In genomic region chr16:71883849-71884638, GRCh38 we compare ENCODE assay signal across 8 cellular contexts. TPM values are rescaled to one million over a fixed set of nuclear protein-coding genes. Genes with fewer than 3 reads are reported as not detected.
A peak's percentile ranks its signal among the peaks of the same experiment; 100 is the strongest.
DNase-seq lines count a peak whose midpoint lies in the region; ATAC-seq, FAIRE-seq and TF ChIP-seq lines count a peak whose summit lies in the region.

ZNF821 (minus strand) TSS chr16:71884182; CDS start chr16:71879946, 4,236 bp downstream.

- peak; percentile 71 to 75 for DNase-seq in NCI-H2081 (lab: John Stamatoyannopoulos, UW)
- no peak for DNase-seq in NCI-H2081 treated with DMSO at 0.1 percent for 48 hours (lab: John Stamatoyannopoulos, UW)
- DNase-seq in NCI-H2171 treated with DMSO at 0.1 percent for 48 hours (lab: John Stamatoyannopoulos, UW): peak; percentile 76
- peak; percentile 46 for DNase-seq in activated CD4-positive, CD25-positive, alpha-beta regulatory T cell treated with anti-CD3 and anti-CD28 coated beads, Interleukin-2, amount 50 U/mL, for 16 hours (ENCODE audit: low read depth, low spot score)
- peak; percentile 70 to 74 for DNase-seq in central memory CD8-positive, alpha-beta T cell (ENCODE audit: low spot score in 2 of 2)
- no peak for DNase-seq in keratinocyte (ENCODE audit: low read depth, low spot score)
- peak; percentile 53 to 70 (median 62) for DNase-seq in stimulated activated CD4-positive, alpha-beta T cell treated with anti-CD3 and anti-CD28 coated beads, Interleukin-12 subunit alpha, Interleukin-12 subunit beta, amount 100 ng/mL, for 48 hours (ENCODE audit: low read depth in 2 of 3, low spot score in 1 of 3)

- peaks cover 54% of the 10 kb centered on the region for H3K4me1 Mint-ChIP-seq in central memory CD8-positive, alpha-beta T cell

- H3K9ac ChIP-seq in keratinocyte (ENCODE audit: control insufficient read depth, extremely low read depth, insufficient read depth, low read length): peak within 1 kb of the TSS; percentile 75

- H3K4me2 ChIP-seq in keratinocyte (ENCODE audit: control insufficient read depth, extremely low read depth, insufficient read depth, low read depth, low read length): peak within 1 kb of the TSS; percentile 98

- no peaks in the 10 kb centered on the region for H3K27me3 Mint-ChIP-seq in central memory CD8-positive, alpha-beta T cell

- no peaks in the 10 kb centered on the region for H3K9me1 ChIP-seq in keratinocyte (ENCODE audit: control insufficient read depth, extremely low read depth, insufficient read depth, low read length)

- no peaks in the 10 kb centered on the region for H3K9me3 Mint-ChIP-seq in central memory CD8-positive, alpha-beta T cell

- peak within 1 kb of the TSS; percentile 97 for H2AFZ ChIP-seq in keratinocyte (ENCODE audit: control insufficient read depth, low read length)

- no peaks in the 10 kb centered on the region for H3K27me3 ChIP-seq in keratinocyte (ENCODE audit: control insufficient read depth, extremely low read depth, insufficient read depth, low read length)

- peak within 1 kb of the TSS; percentile 74 to 88 (median 87) for H3K4me3 ChIP-seq in keratinocyte (ENCODE audit: control insufficient read depth in 2 of 3, extremely low read depth in 1 of 3, insufficient read depth in 2 of 3, low read depth in 1 of 3, low read length in 3 of 3)

- H3K4me3 Mint-ChIP-seq in central memory CD8-positive, alpha-beta T cell: peak within 1 kb of the TSS; percentile 96

- dilution Hi-C loops in keratinocyte (cut with MboI; ENCODE audit: extremely low pct_ligation_motif_present, low sequenced_read_pairs): no loop called here

- TF ChIP-seq CTCF in keratinocyte (optimal IDR thresholded peaks at IDR 0.05 in 1 of 3, IDR thresholded peaks at IDR 0.05 in 1 of 3, conservative IDR thresholded peaks at IDR 0.05 in 1 of 3; ENCODE audit: extremely low read depth in 1 of 3, insufficient read depth in 2 of 3, low read length in 3 of 3): peak in 2 of 3 experiments; percentile 20

- no peaks in the 10 kb centered on the region for H3K36me3 ChIP-seq in keratinocyte (ENCODE audit: control insufficient read depth in 2 of 2, extremely low read depth in 1 of 2, insufficient read depth in 2 of 2, low read length in 2 of 2)

- H3K27ac Mint-ChIP-seq in central memory CD8-positive, alpha-beta T cell (ENCODE audit: low read depth): peak within 1 kb of the TSS; percentile 95

- no peaks in the 10 kb centered on the region for H4K20me1 ChIP-seq in keratinocyte (ENCODE audit: control insufficient read depth, extremely low read depth, insufficient read depth, low read length)

- peak within 1 kb of the TSS; percentile 49 for H3K27ac ChIP-seq in keratinocyte (ENCODE audit: control insufficient read depth, insufficient read depth, low read length)

- peaks cover 20% of the 10 kb centered on the region for H3K36me3 Mint-ChIP-seq in central memory CD8-positive, alpha-beta T cell (ENCODE audit: insufficient read depth)

- H3K4me1 ChIP-seq in keratinocyte (ENCODE audit: control insufficient read depth, extremely low read depth, insufficient read depth, low read length): peaks cover 12% of the 10 kb centered on the region

- no peaks in the 10 kb centered on the region for H3K9me3 ChIP-seq in keratinocyte (ENCODE audit: control insufficient read depth, low read depth, low read length)

- FAIRE-seq in keratinocyte (lab: Jason Lieb, UNC): no peak

- H3K79me2 ChIP-seq in keratinocyte (ENCODE audit: control insufficient read depth, insufficient read depth, low read length): no peaks in the 10 kb centered on the region

- peak; percentile 50 for ATAC-seq in HG02938 (IDR thresholded peaks at IDR 0.05; ENCODE audit: unreplicated experiment)
- peak; percentile 55 for ATAC-seq in central memory CD8-positive, alpha-beta T cell (replicated peaks; ENCODE audit: extremely low read depth, poor library complexity, severe bottlenecking)

RNA-seq across cellular contexts. Expression of gene ZNF821, which starts in this region (rescaled TPM):
- 2.9 to 4.2 TPM (median 3.1 TPM) in 3 replicates for polyA plus RNA-seq in keratinocyte
- 5.1 TPM for polyA plus RNA-seq in keratinocyte (2011; ENCODE audit: low read depth)
- polyA plus RNA-seq in keratinocyte (2011; cell fraction: cytosol; rRNA removed): 2.8 TPM in 2 replicates
- 4.8 TPM in 2 replicates for polyA plus RNA-seq in keratinocyte (2011; cell fraction: nucleus; rRNA removed)
- 2.8 and 4.2 TPM in 2 replicates for polyA plus RNA-seq in keratinocyte (2012; ENCODE audit: low replicate concordance)
- polyA minus RNA-seq in keratinocyte: 2.9 to 5.3 TPM (median 4.1 TPM) in 3 replicates
- not detected for polyA minus RNA-seq in keratinocyte (2011; cell fraction: cytosol; rRNA and poly(A)+ RNA removed)
- 1.4 and 2.2 TPM in 2 replicates for polyA minus RNA-seq in keratinocyte (2011; cell fraction: nucleus; rRNA and poly(A)+ RNA removed)

Comparison
In these comparisons a context has a peak if more than half of its experiments do, and no peak if none do; other contexts are left out.
1. DNase-seq: peak in NCI-H2081 (2 of 2), NCI-H2171 treated with DMSO at 0.1 percent for 48 hours (single experiment), activated CD4-positive, CD25-positive, alpha-beta regulatory T cell treated with anti-CD3 and anti-CD28 coated beads, Interleukin-2, amount 50 U/mL, for 16 hours (single experiment), central memory CD8-positive, alpha-beta T cell (2 of 2) and stimulated activated CD4-positive, alpha-beta T cell treated with anti-CD3 and anti-CD28 coated beads, Interleukin-12 subunit alpha, Interleukin-12 subunit beta, amount 100 ng/mL, for 48 hours (3 of 3); none in NCI-H2081 treated with DMSO at 0.1 percent for 48 hours (single experiment) and keratinocyte (single experiment).